10 cellular contexts compared by ENCODE assay signal in the genomic region with DNA sequence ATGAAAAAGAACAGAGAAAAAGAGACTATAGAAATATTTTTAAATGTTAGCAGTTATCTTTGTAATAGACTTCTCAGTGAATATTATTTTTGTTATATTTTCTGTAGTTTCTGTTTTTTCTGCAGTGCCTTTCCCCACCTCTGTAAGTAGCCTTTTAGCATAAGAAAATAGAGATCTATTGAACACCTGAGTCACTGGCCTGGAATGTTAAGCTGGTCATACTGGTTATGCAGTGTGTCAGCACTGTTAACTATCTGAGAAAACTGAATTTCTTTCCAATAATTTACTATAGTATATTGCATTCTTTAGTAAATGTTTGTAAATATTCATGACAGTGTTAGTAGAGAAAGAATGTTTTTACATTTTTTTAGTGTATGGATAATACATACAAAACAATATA.
DNase-seq lines count a peak whose midpoint lies in the region; ATAC-seq and TF ChIP-seq lines count a peak whose summit lies in the region.
"Had no signal": no experiment of that assay in that cellular context is flagged by ENCODE, and none has a peak within 500 bp of the region (broad histone marks: within the 10 kb centered on the region; RNA-seq: fewer than 3 reads in every experiment).

No MANE protein-coding gene starts in this region.

- no peaks in the 10 kb centered on the region for H3K27me3 ChIP-seq in smooth muscle cell (ENCODE audit: low read depth)

- no peaks in the 10 kb centered on the region for H3F3A ChIP-seq in smooth muscle cell (ENCODE audit: low read depth)

- H3K36me3 ChIP-seq in smooth muscle cell (ENCODE audit: low read depth) = no peaks in the 10 kb centered on the region

- peak overlapping the region; percentile 30 for H3K4me2 ChIP-seq in smooth muscle cell

- H3K9ac ChIP-seq in smooth muscle cell (ENCODE audit: low read depth) = no peak overlapping the region

- H2AFZ ChIP-seq in smooth muscle cell (ENCODE audit: low read depth) = no peak overlapping the region

- H3K4me1 ChIP-seq in smooth muscle cell (ENCODE audit: low read depth) = peaks cover 11% of the 10 kb centered on the region

- no peaks in the 10 kb centered on the region for H3K9me3 ChIP-seq in smooth muscle cell (replicated peaks; ENCODE audit: low read depth)

- H3K27ac ChIP-seq in smooth muscle cell (ENCODE audit: low read depth) = peak overlapping the region; percentile 16
- H3K27ac ChIP-seq: 22Rv1 had no signal

- peaks cover 6% of the 10 kb centered on the region for H3K79me2 ChIP-seq in smooth muscle cell (ENCODE audit: low read depth)

- intact Hi-C loops in left ventricle myocardium superior (cut with micrococcal nuclease) = no loop called here

- DNase-seq in NCI-H82 (lab: John Stamatoyannopoulos, UW) (peak; percentile 8), NCI-H82 treated with DMSO at 0.1 percent for 48 hours (lab: John Stamatoyannopoulos, UW; ENCODE audit: unreplicated experiment) (no peak), glomerular visceral epithelial cell (ENCODE audit: extremely low spot score) (peak; percentile 52), smooth muscle cell (lab: John Stamatoyannopoulos, UW; ENCODE audit: unreplicated experiment) (no peak), left ventricle myocardium superior (no peak)
- DNase-seq in activated naive CD4-positive, alpha-beta T cell (lab: John Stamatoyannopoulos, UW) = no peak
- DNase-seq: NCI-H1694 treated with DMSO at 0.1 percent for 48 hours had no signal

- no peak for TF ChIP-seq CTCF in smooth muscle cell (IDR thresholded peaks at IDR 0.05; ENCODE audit: borderline replicate concordance, insufficient read depth, poor library complexity, severe bottlenecking)

- no peak overlapping the region for H3K4me3 ChIP-seq in smooth muscle cell

- H4K20me1 ChIP-seq in smooth muscle cell (ENCODE audit: low read depth) = peaks cover 3% of the 10 kb centered on the region

- peak; percentile 76 for ATAC-seq in SK-N-SH treated with all-trans-retinoic acid at 6 μM for 48 hours
- no peak for ATAC-seq in left ventricle myocardium superior
- ATAC-seq in HG03521 (IDR thresholded peaks at IDR 0.05; ENCODE audit: unreplicated experiment) = no peak

TF ChIP-seq in SK-N-SH treated with all-trans-retinoic acid at 6 μM for 48 hours, 23 proteins besides CTCF, POLR2A, EP300 and RAD21:
- TF ChIP-seq OSR1 (CRISPR knock-in tag; IDR thresholded peaks at IDR 0.05) (no peak), BACH2 (CRISPR knock-in tag; IDR thresholded peaks at IDR 0.05; ENCODE audit: borderline replicate concordance) (no peak), TOX (CRISPR knock-in tag; IDR thresholded peaks at IDR 0.05; ENCODE audit: borderline replicate concordance) (no peak), RARB (CRISPR knock-in tag; IDR thresholded peaks at IDR 0.05) (no peak), SNAI2 (CRISPR knock-in tag; IDR thresholded peaks at IDR 0.05) (no peak), ESRRG (CRISPR knock-in tag; IDR thresholded peaks at IDR 0.05) (no peak)

Comparison
In these comparisons a context has a peak if more than half of its experiments do, and no peak if none do; other contexts are left out.
1. DNase-seq: peak in NCI-H82 (single experiment) and glomerular visceral epithelial cell (single experiment); none in NCI-H82 treated with DMSO at 0.1 percent for 48 hours (single experiment), smooth muscle cell (single experiment), activated naive CD4-positive, alpha-beta T cell (0 of 4) and left ventricle myocardium superior (single experiment).